In genomic region chr2:69767034-69767433, GRCh38 we compare ENCODE assay signal across 1 cellular context.
TF ChIP-seq lines count a peak whose summit lies in the region.

No MANE protein-coding gene starts in this region.

TF ChIP-seq in WTC11, 78 proteins besides CTCF, POLR2A, EP300 and RAD21 (continued from another document):
- no peak for TF ChIP-seq PRRX2 (CRISPR knock-in tag; IDR thresholded peaks at IDR 0.05)
- no peak for TF ChIP-seq SOX15 (CRISPR knock-in tag; IDR thresholded peaks at IDR 0.05)
- no peak for TF ChIP-seq ELF4 (CRISPR knock-in tag; IDR thresholded peaks at IDR 0.05; ENCODE audit: low read depth)
- TF ChIP-seq, protein P1, sequence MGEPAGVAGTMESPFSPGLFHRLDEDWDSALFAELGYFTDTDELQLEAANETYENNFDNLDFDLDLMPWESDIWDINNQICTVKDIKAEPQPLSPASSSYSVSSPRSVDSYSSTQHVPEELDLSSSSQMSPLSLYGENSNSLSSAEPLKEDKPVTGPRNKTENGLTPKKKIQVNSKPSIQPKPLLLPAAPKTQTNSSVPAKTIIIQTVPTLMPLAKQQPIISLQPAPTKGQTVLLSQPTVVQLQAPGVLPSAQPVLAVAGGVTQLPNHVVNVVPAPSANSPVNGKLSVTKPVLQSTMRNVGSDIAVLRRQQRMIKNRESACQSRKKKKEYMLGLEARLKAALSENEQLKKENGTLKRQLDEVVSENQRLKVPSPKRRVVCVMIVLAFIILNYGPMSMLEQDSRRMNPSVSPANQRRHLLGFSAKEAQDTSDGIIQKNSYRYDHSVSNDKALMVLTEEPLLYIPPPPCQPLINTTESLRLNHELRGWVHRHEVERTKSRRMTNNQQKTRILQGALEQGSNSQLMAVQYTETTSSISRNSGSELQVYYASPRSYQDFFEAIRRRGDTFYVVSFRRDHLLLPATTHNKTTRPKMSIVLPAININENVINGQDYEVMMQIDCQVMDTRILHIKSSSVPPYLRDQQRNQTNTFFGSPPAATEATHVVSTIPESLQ (CRISPR knock-in tag; IDR thresholded peaks at IDR 0.05): no peak
- TF ChIP-seq HMGXB4 (CRISPR knock-in tag; IDR thresholded peaks at IDR 0.05): no peak
- TF ChIP-seq ATF3 (CRISPR knock-in tag; conservative IDR thresholded peaks at IDR 0.05): no peak
- no peak for TF ChIP-seq JAZF1 (CRISPR knock-in tag; IDR thresholded peaks at IDR 0.05)
- no peak for TF ChIP-seq TEAD1 (CRISPR knock-in tag; IDR thresholded peaks at IDR 0.05)
- no peak for TF ChIP-seq FOXJ3 (CRISPR knock-in tag; IDR thresholded peaks at IDR 0.05; ENCODE audit: borderline replicate concordance)
- no peak for TF ChIP-seq ZNF425 (CRISPR knock-in tag; conservative IDR thresholded peaks at IDR 0.05)
- no peak for TF ChIP-seq ZNF396 (CRISPR knock-in tag; IDR thresholded peaks at IDR 0.05; ENCODE audit: borderline replicate concordance)
